ENCODE assay signal across 13 cellular contexts in the genomic region with DNA sequence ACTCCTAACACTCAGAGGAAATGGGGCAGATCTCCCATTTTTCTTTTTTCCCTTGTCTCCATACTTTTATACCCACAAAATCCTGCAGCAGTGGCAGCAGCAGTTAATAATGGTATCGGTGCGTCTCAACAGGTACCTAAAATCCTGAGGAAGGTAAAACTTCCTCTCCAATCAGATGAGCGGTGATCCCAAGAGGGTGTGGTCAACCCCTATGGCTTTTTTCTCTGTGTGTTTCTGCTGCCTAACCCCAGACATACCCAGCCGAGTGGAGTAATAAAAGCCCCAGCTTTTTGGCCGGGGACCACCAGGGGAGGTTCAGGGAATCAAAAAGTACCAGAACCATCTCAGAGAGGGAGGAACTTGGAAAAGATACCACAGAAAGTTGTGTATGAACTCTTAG.
"Had no signal": no experiment of that assay in that cellular context is flagged by ENCODE, and none has a peak within 500 bp of the region (broad histone marks: within the 10 kb centered on the region; RNA-seq: fewer than 3 reads in every experiment).

No MANE protein-coding gene starts in this region.

- H3K27ac Mint-ChIP-seq: nephron; stimulated activated naive CD8-positive, alpha-beta T cell treated with anti-CD3 and anti-CD28 coated beads, Interleukin-15, amount 100 ng/mL, for 72 hours; T-helper 17 cell had no signal

- H3K9me3 Mint-ChIP-seq: nephron; stimulated activated naive CD8-positive, alpha-beta T cell treated with anti-CD3 and anti-CD28 coated beads, Interleukin-15, amount 100 ng/mL, for 72 hours had no signal

- DNase-seq: activated naive CD4-positive, alpha-beta T cell treated with anti-CD3 and anti-CD28 coated beads, Interleukin-2, amount 50 U/mL, for 16 hours; activated T-cell treated with anti-CD3 and anti-CD28 coated beads, Interleukin-2, amount 50 U/mL, for 1 hour; amniotic stem cell; brain microvascular endothelial cell; dermis blood vessel endothelial cell; kidney glomerular epithelial cell; midbrain; stimulated activated CD4-positive, alpha-beta T cell treated with anti-CD3 and anti-CD28 coated beads, Interleukin-4, amount 100 ng/mL, for 4 hours; stimulated activated naive CD8-positive, alpha-beta T cell treated with anti-CD3 and anti-CD28 coated beads, Interleukin-15, amount 100 ng/mL, for 72 hours; T-helper 17 cell had no signal

- H3K4me3 ChIP-seq: thoracic aorta had no signal

- H3K27me3 Mint-ChIP-seq: stimulated activated naive CD8-positive, alpha-beta T cell treated with anti-CD3 and anti-CD28 coated beads, Interleukin-15, amount 100 ng/mL, for 72 hours; T-helper 17 cell had no signal

- H3K4me3 Mint-ChIP-seq: nephron; stimulated activated naive CD8-positive, alpha-beta T cell treated with anti-CD3 and anti-CD28 coated beads, Interleukin-15, amount 100 ng/mL, for 72 hours had no signal

- H3K9me3 ChIP-seq: thoracic aorta had no signal

- H3K36me3 ChIP-seq: thoracic aorta had no signal

- ATAC-seq: esophagus mucosa; stimulated activated naive CD8-positive, alpha-beta T cell treated with anti-CD3 and anti-CD28 coated beads, Interleukin-15, amount 100 ng/mL, for 72 hours; T-helper 17 cell had no signal

- H3K27me3 ChIP-seq: brain microvascular endothelial cell had no signal

- H3K27ac ChIP-seq: brain microvascular endothelial cell, thoracic aorta had no signal
